In genomic region chr6:45305546-45305945, GRCh38 we compare ENCODE assay signal across 17 cellular contexts. TPM values are rescaled to one million over a fixed set of nuclear protein-coding genes. Genes with fewer than 3 reads are reported as not detected.
"Had no signal": no experiment of that assay in that cellular context is flagged by ENCODE, and none has a peak within 500 bp of the region (broad histone marks: within the 10 kb centered on the region; RNA-seq: fewer than 3 reads in every experiment).

No MANE protein-coding gene starts in this region.

- DNase-seq: activated CD4-positive, alpha-beta T cell treated with anti-CD3 and anti-CD28 coated beads, Interleukin-2, amount 50 U/mL, for 1 hour; activated CD4-positive, CD25-positive, alpha-beta regulatory T cell treated with anti-CD3 and anti-CD28 coated beads, Interleukin-2, amount 50 U/mL, for 72 hours; activated CD8-positive, alpha-beta memory T cell treated with anti-CD3 and anti-CD28 coated beads, Interleukin-2, amount 50 U/mL, for 4 hours; activated effector memory CD4-positive, alpha-beta T cell treated with Interleukin-2 at 50 U/mL for 16 hours; activated naive CD4-positive, alpha-beta T cell treated with anti-CD3 and anti-CD28 coated beads, Interleukin-2, amount 50 U/mL, for 16 hours; activated T-cell treated with anti-CD3 and anti-CD28 coated beads, Interleukin-2, amount 50 U/mL, for 48 hours; effector memory CD4-positive, alpha-beta T cell; lower lobe of right lung; occipital lobe; stomach; T-helper 1 cell; T1000; upper lobe of left lung had no signal

- H3K27me3 ChIP-seq: ascending aorta, hepatocyte, stomach, upper lobe of left lung had no signal

- ATAC-seq: lower lobe of right lung had no signal

- H3K9me3 ChIP-seq: ascending aorta, lower lobe of right lung, upper lobe of left lung had no signal

- H3K36me3 ChIP-seq: ascending aorta, lower lobe of right lung, stomach, upper lobe of left lung had no signal

- H3K4me3 ChIP-seq: ascending aorta, hepatocyte, lower lobe of right lung, skin epidermis, stomach, upper lobe of left lung had no signal

RNA-seq across cellular contexts. Expression of gene RUNX2, which starts 22.6 kb away (rescaled TPM):
- total RNA-seq: endothelial cell of umbilical vein had no signal
